9 cellular contexts compared by ENCODE assay signal in the genomic region with DNA sequence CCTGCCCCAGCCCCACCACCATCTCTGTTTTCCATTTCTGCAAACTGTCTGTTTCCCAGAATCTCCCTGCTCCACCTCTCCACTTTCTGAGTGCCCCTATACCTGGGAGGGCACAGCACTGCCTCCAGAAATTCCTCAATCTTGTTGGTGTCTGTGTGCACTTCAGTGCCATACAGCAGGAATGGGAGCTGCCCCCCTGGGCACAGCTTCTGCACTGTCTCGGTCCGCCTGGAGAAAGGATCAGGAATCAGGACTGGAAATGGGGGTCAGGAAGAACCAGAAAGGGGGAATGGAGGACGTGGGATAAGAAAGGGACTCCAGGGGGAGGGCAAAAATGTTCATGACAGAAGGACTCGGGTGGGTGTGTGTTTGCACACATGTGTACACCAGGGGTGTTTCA. TPM values are rescaled to one million over a fixed set of nuclear protein-coding genes. Genes with fewer than 3 reads are reported as not detected.
A peak's percentile ranks its signal among the peaks of the same experiment; 100 is the strongest.
DNase-seq lines count a peak whose midpoint lies in the region; ATAC-seq and TF ChIP-seq lines count a peak whose summit lies in the region.
"Had no signal": no experiment of that assay in that cellular context is flagged by ENCODE, and none has a peak within 500 bp of the region (broad histone marks: within the 10 kb centered on the region; RNA-seq: fewer than 3 reads in every experiment).

No MANE protein-coding gene starts in this region.

- ATAC-seq in activated T-cell treated with anti-CD3 and anti-CD28 coated beads, Interleukin-2, amount 50 U/mL, for 72 hours (replicated peaks in 1 of 2) = no peak
- ATAC-seq in thoracic aorta (ENCODE audit: insufficient number of reproducible peaks, low FRiP score, low read depth) (no peak), HG02840 (IDR thresholded peaks at IDR 0.05; ENCODE audit: low FRiP score, unreplicated experiment) (no peak)
- ATAC-seq: body of pancreas had no signal

- peaks cover 30% of the 10 kb centered on the region for H3K36me3 ChIP-seq in thoracic aorta

- peak overlapping the region; percentile 95 for H3K4me3 ChIP-seq in epithelial cell of proximal tubule (ENCODE audit: low read depth, low read length)
- peak overlapping the region; percentile 92 for H3K4me3 ChIP-seq in thoracic aorta
- H3K4me3 ChIP-seq: body of pancreas had no signal

- peak overlapping the region; percentile 45 to 89 for H3K4me3 Mint-ChIP-seq in activated T-cell treated with anti-CD3 and anti-CD28 coated beads, Interleukin-2, amount 50 U/mL, for 72 hours

- no peak for TF ChIP-seq CTCF in epithelial cell of proximal tubule (conservative IDR thresholded peaks at IDR 0.05; ENCODE audit: low read depth, low read length)
- no peak for TF ChIP-seq CTCF in thoracic aorta (IDR thresholded peaks at IDR 0.05)
- no peak for TF ChIP-seq CTCF in GM10248 (IDR thresholded peaks at IDR 0.05; ENCODE audit: control extremely low read depth, extremely low read depth, low read depth, missing control alignments)

- no peaks in the 10 kb centered on the region for H3K27me3 ChIP-seq in thoracic aorta (replicated peaks; ENCODE audit: insufficient read depth)
- H3K27me3 ChIP-seq: body of pancreas had no signal

- CTCF ChIA-PET in GM10248 (lab: Yijun Ruan, JAX) = interaction anchor here (1.3 to 11.4 kb wide), 3 partner anchors 11 to 73 kb away, joined by 3 to 73 read pairs (median 3); partner anchors contain the start of genes LSM2 and MPIG6B

- peaks cover 18 to 32% of the 10 kb centered on the region in 2 donors for H3K36me3 Mint-ChIP-seq in activated T-cell treated with anti-CD3 and anti-CD28 coated beads, Interleukin-2, amount 50 U/mL, for 72 hours (ENCODE audit: insufficient read depth in 2 of 2)

- DNase-seq in activated T-cell treated with anti-CD3 and anti-CD28 coated beads, Interleukin-2, amount 50 U/mL, for 72 hours = no peak
- DNase-seq in activated T-cell treated with anti-CD3 and anti-CD28 coated beads, Interleukin-2, amount 50 U/mL, for 48 hours = no peak
- DNase-seq in epithelial cell of proximal tubule (ENCODE audit: low read depth) (no peak), thoracic aorta (ENCODE audit: low spot score) (no peak), GM10248 (ENCODE audit: extremely low spot score) (no peak)
- DNase-seq: body of pancreas, NCI-H526 treated with DMSO at 0.1 percent for 48 hours had no signal

- no peaks in the 10 kb centered on the region for H3K27me3 Mint-ChIP-seq in activated T-cell treated with anti-CD3 and anti-CD28 coated beads, Interleukin-2, amount 50 U/mL, for 72 hours (ENCODE audit: low read depth)

- H3K9me3 Mint-ChIP-seq in activated T-cell treated with anti-CD3 and anti-CD28 coated beads, Interleukin-2, amount 50 U/mL, for 72 hours = no peaks in the 10 kb centered on the region

- peak overlapping the region; percentile 89 to 96 for H3K27ac ChIP-seq in thoracic aorta

- no peak overlapping the region for H3K27ac Mint-ChIP-seq in activated T-cell treated with anti-CD3 and anti-CD28 coated beads, Interleukin-2, amount 50 U/mL, for 72 hours

- peaks cover 21 to 40% of the 10 kb centered on the region in 2 donors for H3K4me1 ChIP-seq in thoracic aorta (ENCODE audit: control insufficient read depth in 1 of 2, low read depth in 2 of 2)

- peaks cover 58% of the 10 kb centered on the region for H3K4me1 Mint-ChIP-seq in activated T-cell treated with anti-CD3 and anti-CD28 coated beads, Interleukin-2, amount 50 U/mL, for 72 hours (ENCODE audit: low read depth)

- POLR2A ChIA-PET in GM10248 (lab: Yijun Ruan, JAX) = no interaction called here

- H3K9me3 ChIP-seq in thoracic aorta = no peaks in the 10 kb centered on the region
- H3K9me3 ChIP-seq: body of pancreas had no signal

RNA-seq across cellular contexts. Expression of gene CLIC1, which starts 2.6 kb away (rescaled TPM):
- 100 to 1,000 TPM; 253 to 318 TPM for total RNA-seq in activated T-cell treated with anti-CD3 and anti-CD28 coated beads, Interleukin-2, amount 50 U/mL, for 72 hours
- total RNA-seq in epithelial cell of proximal tubule (938 and 1,262 TPM in 2 replicates), thoracic aorta (100 to 1,000 TPM; 222 to 251 TPM)

RNA-seq across cellular contexts. Expression of gene DDAH2, which starts 4.6 kb away (rescaled TPM):
- total RNA-seq in activated T-cell treated with anti-CD3 and anti-CD28 coated beads, Interleukin-2, amount 50 U/mL, for 72 hours = 10 to 100 TPM; 19.0 to 19.6 TPM
- total RNA-seq in epithelial cell of proximal tubule (61.1 and 87.2 TPM in 2 replicates), thoracic aorta (100 to 1,000 TPM; 136 TPM)

RNA-seq across cellular contexts. Expression of gene MSH5, which starts 6.1 kb away (rescaled TPM):
- total RNA-seq in activated T-cell treated with anti-CD3 and anti-CD28 coated beads, Interleukin-2, amount 50 U/mL, for 72 hours = 10 to 100 TPM; 84.9 to 98.4 TPM
- total RNA-seq in epithelial cell of proximal tubule (18.4 and 30.4 TPM in 2 replicates), thoracic aorta (10 to 100 TPM in 1 of 2 donors, 1 to 10 TPM in 1; 5.7 to 10.5 TPM)

RNA-seq across cellular contexts. Expression of gene MPIG6B, which starts 10.6 kb away (rescaled TPM):
- total RNA-seq in activated T-cell treated with anti-CD3 and anti-CD28 coated beads, Interleukin-2, amount 50 U/mL, for 72 hours = under 1 TPM in 1 of 2 donors, not detected in 1; 0.10 TPM
- total RNA-seq in epithelial cell of proximal tubule (not detected in 2 replicates), thoracic aorta (not detected)
- total RNA-seq: body of pancreas, renal cortical epithelial cell had no signal

RNA-seq across cellular contexts. Expression of gene LY6G6C, which starts 12.2 kb away (rescaled TPM):
- total RNA-seq in activated T-cell treated with anti-CD3 and anti-CD28 coated beads, Interleukin-2, amount 50 U/mL, for 72 hours = under 1 TPM; 0.25 to 0.67 TPM
- total RNA-seq in epithelial cell of proximal tubule (not detected in 2 replicates), thoracic aorta (not detected)
- total RNA-seq: body of pancreas, renal cortical epithelial cell had no signal
